Comparison of ENCODE assay signal across 15 cellular contexts in genomic region chr6:35589904-35590303, GRCh38.
DNase-seq lines count a peak whose midpoint lies in the region; ATAC-seq and TF ChIP-seq lines count a peak whose summit lies in the region.
"Had no signal": no experiment of that assay in that cellular context is flagged by ENCODE, and none has a peak within 500 bp of the region (broad histone marks: within the 10 kb centered on the region; RNA-seq: fewer than 3 reads in every experiment).

No MANE protein-coding gene starts in this region.

- H3K4me2 ChIP-seq in trophoblast cell (ENCODE audit: low read length), result peak overlapping the region; percentile 14

- H3K9ac ChIP-seq in trophoblast cell (ENCODE audit: low read length), result no peak overlapping the region

- intact Hi-C loops in Right ventricle myocardium superior (cut with DNase I), result no loop called here

- H4K8ac ChIP-seq in trophoblast cell (ENCODE audit: low read depth, low read length), result no peak overlapping the region

- H3K36me3 ChIP-seq in cardiac muscle cell, result peaks cover 3% of the 10 kb centered on the region
- no peaks in the 10 kb centered on the region for H3K36me3 ChIP-seq in trophoblast cell (ENCODE audit: control insufficient read depth in 1 of 2, insufficient read depth in 2 of 2, low read length in 2 of 2)
- H3K36me3 ChIP-seq in urinary bladder (ENCODE audit: insufficient read depth), result peaks cover 5% of the 10 kb centered on the region

- CTCF ChIA-PET in activated CD4-positive, alpha-beta memory T cell treated with anti-CD3 and anti-CD28 coated beads, Interleukin-2, amount 10 ng/mL, durations not matched to agents 7 days and 5 days (lab: Charles Lee), result interaction anchor here (1.1 to 3.8 kb wide), 4 partner anchors 12 to 147 kb away, joined by 3 to 21 read pairs (median 10); partner anchors contain the start of gene ARMC12

- H3K4me3 ChIP-seq in cardiac muscle cell (no peak overlapping the region), coronary artery (no peak overlapping the region), trophoblast cell (ENCODE audit: low read depth, low read length) (no peak overlapping the region), urinary bladder (ENCODE audit: low read depth, low read length) (no peak overlapping the region)
- H3K4me3 ChIP-seq: mucosa of descending colon had no signal

- H3K27me3 ChIP-seq in cardiac muscle cell, result no peaks in the 10 kb centered on the region
- H3K27me3 ChIP-seq in trophoblast cell (ENCODE audit: insufficient read depth, low read length), result no peaks in the 10 kb centered on the region

- no peak overlapping the region for H3K14ac ChIP-seq in trophoblast cell (ENCODE audit: low read length)

- no peaks in the 10 kb centered on the region for H3K9me3 Mint-ChIP-seq in activated CD4-positive, alpha-beta memory T cell treated with anti-CD3 and anti-CD28 coated beads, Interleukin-2, amount 10 ng/mL, durations not matched to agents 7 days and 5 days

- peaks cover 21% of the 10 kb centered on the region for H3K4me1 Mint-ChIP-seq in activated CD4-positive, alpha-beta memory T cell treated with anti-CD3 and anti-CD28 coated beads, Interleukin-2, amount 10 ng/mL, durations not matched to agents 7 days and 5 days

- H3K4me1 ChIP-seq in cardiac muscle cell (ENCODE audit: low read depth) (peaks cover 43% of the 10 kb centered on the region), trophoblast cell (ENCODE audit: control insufficient read depth in 1 of 2, insufficient read depth in 2 of 2, low read length in 2 of 2) (no peaks in the 10 kb centered on the region), urinary bladder (ENCODE audit: insufficient read depth) (peaks cover 2% of the 10 kb centered on the region)

- ATAC-seq in Right ventricle myocardium superior (ENCODE audit: poor library complexity), result no peak

- H3K4ac ChIP-seq in trophoblast cell (ENCODE audit: low read depth, low read length), result no peak overlapping the region

- H2AFZ ChIP-seq in trophoblast cell (ENCODE audit: insufficient read depth, low read length, poor library complexity), result no peak overlapping the region

- WGBS in trophoblast cell (ENCODE audit: extremely low coverage, insufficient coverage, insufficient read length), result no CpG with 5 or more reads among the region's 3 CpGs
- WGBS in urinary bladder, result over 99% methylated on average over 3 of the region's 3 CpGs

- DNase-seq in cardiac muscle cell (ENCODE audit: low read depth in 1 of 2, low spot score in 1 of 2), result no peak
- no peak for DNase-seq in Right ventricle myocardium superior
- no peak for DNase-seq in coronary artery (ENCODE audit: low spot score)
- DNase-seq in trophoblast cell, result no peak
- no peak for DNase-seq in activated CD4-positive, alpha-beta memory T cell treated with anti-CD3 and anti-CD28 coated beads, Interleukin-2, amount 10 ng/mL, durations not matched to agents 7 days and 5 days
- no peak for DNase-seq in OCI-M1 (lab: John Stamatoyannopoulos, UW)
- DNase-seq in NCI-H2029 (lab: John Stamatoyannopoulos, UW), result no peak
- DNase-seq: AML-193; central memory CD4-positive, alpha-beta T cell; HCEC 1CT; mucosa of descending colon; NCI-H1105 treated with DMSO at 0.1 percent for 48 hours; NCI-H510A; SHP77 had no signal

- H3K27ac ChIP-seq in cardiac muscle cell (peak overlapping the region; percentile 73), coronary artery (peak overlapping the region; percentile 96), trophoblast cell (ENCODE audit: low read depth, low read length) (no peak overlapping the region), urinary bladder (ENCODE audit: low read depth) (peak overlapping the region; percentile 38)

- H2BK12ac ChIP-seq in trophoblast cell (ENCODE audit: low read length), result no peak overlapping the region

- H2AK5ac ChIP-seq in trophoblast cell (ENCODE audit: low read length), result no peak overlapping the region

- H3K79me2 ChIP-seq in trophoblast cell (ENCODE audit: control insufficient read depth, insufficient read depth, low read length, poor library complexity), result no peaks in the 10 kb centered on the region

- no peak overlapping the region for H2BK120ac ChIP-seq in trophoblast cell (ENCODE audit: insufficient read depth, low read length, poor library complexity)

- peaks cover 45% of the 10 kb centered on the region for H3K36me3 Mint-ChIP-seq in activated CD4-positive, alpha-beta memory T cell treated with anti-CD3 and anti-CD28 coated beads, Interleukin-2, amount 10 ng/mL, durations not matched to agents 7 days and 5 days (ENCODE audit: low read depth)

- POLR2A ChIA-PET in activated CD4-positive, alpha-beta memory T cell treated with anti-CD3 and anti-CD28 coated beads, Interleukin-2, amount 10 ng/mL, durations not matched to agents 7 days and 5 days (lab: Charles Lee), result interaction anchor here (3.0 kb wide), 1 partner anchor 12 kb away, joined by 23 read pairs; no protein-coding TSS in a partner anchor

- H4K12ac ChIP-seq in trophoblast cell (ENCODE audit: low read depth, low read length), result no peak overlapping the region

- no peaks in the 10 kb centered on the region for H3K27me3 Mint-ChIP-seq in activated CD4-positive, alpha-beta memory T cell treated with anti-CD3 and anti-CD28 coated beads, Interleukin-2, amount 10 ng/mL, durations not matched to agents 7 days and 5 days

- H2BK5ac ChIP-seq in trophoblast cell (ENCODE audit: low read depth, low read length, poor library complexity), result no peak overlapping the region

- H3K27ac Mint-ChIP-seq in activated CD4-positive, alpha-beta memory T cell treated with anti-CD3 and anti-CD28 coated beads, Interleukin-2, amount 10 ng/mL, durations not matched to agents 7 days and 5 days, result no peak overlapping the region

- no peak overlapping the region for H3K4me3 Mint-ChIP-seq in activated CD4-positive, alpha-beta memory T cell treated with anti-CD3 and anti-CD28 coated beads, Interleukin-2, amount 10 ng/mL, durations not matched to agents 7 days and 5 days

- no peak for TF ChIP-seq CTCF in cardiac muscle cell (IDR thresholded peaks at IDR 0.05; ENCODE audit: low read depth, low read length)
- no peak for TF ChIP-seq CTCF in coronary artery (IDR thresholded peaks at IDR 0.05)

- H4K91ac ChIP-seq in trophoblast cell (ENCODE audit: low read depth, low read length), result no peak overlapping the region

- no peak overlapping the region for H3K18ac ChIP-seq in trophoblast cell (ENCODE audit: low read length)

- no peak overlapping the region for H3K23ac ChIP-seq in trophoblast cell (ENCODE audit: low read length)

- no peaks in the 10 kb centered on the region for H3K79me1 ChIP-seq in trophoblast cell (ENCODE audit: low read length)

- no peaks in the 10 kb centered on the region for H3K9me3 ChIP-seq in cardiac muscle cell (ENCODE audit: low read depth)
- no peaks in the 10 kb centered on the region for H3K9me3 ChIP-seq in trophoblast cell (ENCODE audit: insufficient read depth, low read depth, low read length)
- H3K9me3 ChIP-seq: mucosa of descending colon had no signal
